2 cellular contexts compared by ENCODE assay signal in genomic region chr4:72919937-72920336, GRCh38.
TF ChIP-seq lines count a peak whose summit lies in the region.

No MANE protein-coding gene starts in this region.

TF ChIP-seq in SK-N-SH, 30 proteins besides CTCF, POLR2A, EP300 and RAD21 (continued from another document):
- no peak for TF ChIP-seq REST (IDR thresholded peaks at IDR 0.05; ENCODE audit: low read depth, low read length)
- TF ChIP-seq SMC3 (IDR thresholded peaks at IDR 0.05; ENCODE audit: low read depth, low read length): no peak
- no peak for TF ChIP-seq USF1 (IDR thresholded peaks at IDR 0.05; ENCODE audit: borderline replicate concordance, low read depth)
TF ChIP-seq in SK-N-SH: peak in this region for 0.

TF ChIP-seq in SK-N-SH treated with all-trans-retinoic acid at 6 μM for 48 hours, 23 proteins besides CTCF, POLR2A, EP300 and RAD21 (continued from another document):
- TF ChIP-seq ZFP3 (CRISPR knock-in tag; IDR thresholded peaks at IDR 0.05): no peak
- TF ChIP-seq TOX (CRISPR knock-in tag; IDR thresholded peaks at IDR 0.05; ENCODE audit: borderline replicate concordance): no peak
- TF ChIP-seq PATZ1 (CRISPR knock-in tag; IDR thresholded peaks at IDR 0.05; ENCODE audit: borderline replicate concordance): no peak
- TF ChIP-seq ARNTL (CRISPR knock-in tag; IDR thresholded peaks at IDR 0.05; ENCODE audit: borderline replicate concordance, low read depth): no peak
- TF ChIP-seq TCF4 (CRISPR knock-in tag; IDR thresholded peaks at IDR 0.05; ENCODE audit: borderline replicate concordance): no peak
TF ChIP-seq in SK-N-SH treated with all-trans-retinoic acid at 6 μM for 48 hours: peak in this region for 0.
